ENCODE assay signal across 8 cellular contexts in genomic region chr12:7970475-7971252, GRCh38. TPM values are rescaled to one million over a fixed set of nuclear protein-coding genes. Genes with fewer than 3 reads are reported as not detected.
DNase-seq lines count a peak whose midpoint lies in the region; ATAC-seq and TF ChIP-seq lines count a peak whose summit lies in the region.

No MANE protein-coding gene starts in this region.

- TF ChIP-seq CTCF in lower lobe of right lung (IDR thresholded peaks at IDR 0.05), result peak; percentile 11

- peak; percentile 89 for ATAC-seq in GM18868 (IDR thresholded peaks at IDR 0.05; ENCODE audit: unreplicated experiment)
- ATAC-seq in HG03108 (IDR thresholded peaks at IDR 0.05; ENCODE audit: unreplicated experiment), result peak; percentile 81
- peak; percentile 99 for ATAC-seq in lower lobe of right lung

- peak overlapping the region; percentile 49 for H3K4me3 ChIP-seq in lower lobe of right lung

- H3K27me3 ChIP-seq in lower lobe of right lung (ENCODE audit: low read depth), result no peaks in the 10 kb centered on the region

- H3K27ac ChIP-seq in lower lobe of right lung, result peak overlapping the region; percentile 75

- intact Hi-C loops in lower lobe of right lung (cut with DNase I), result no loop called here

- peaks cover 19% of the 10 kb centered on the region for H3K4me1 ChIP-seq in lower lobe of right lung

- H3K9me3 ChIP-seq in lower lobe of right lung, result no peaks in the 10 kb centered on the region

- H3K36me3 ChIP-seq in lower lobe of right lung, result no peaks in the 10 kb centered on the region

- DNase-seq in AG08395 (ENCODE audit: low spot score) (peak; percentile 96), NCI-H524 treated with DMSO at 0.1 percent for 48 hours (lab: John Stamatoyannopoulos, UW) (peak; percentile 93), dermis microvascular lymphatic vessel endothelial cell (ENCODE audit: low read depth in 2 of 2) (peak; percentile 45 to 92), lower lobe of right lung (peak; percentile 95)
- DNase-seq in activated CD4-positive, alpha-beta T cell treated with anti-CD3 and anti-CD28 coated beads, Interleukin-2, amount 50 U/mL, for 48 hours, result peak; percentile 90 to 92
- peak; percentile 89 to 91 for DNase-seq in stimulated activated CD4-positive, alpha-beta T cell treated with anti-CD3 and anti-CD28 coated beads, Interleukin-4, amount 100 ng/mL, for 48 hours (ENCODE audit: low read depth in 2 of 2)

RNA-seq across cellular contexts. Expression of gene SLC2A3, which starts 34.7 kb away (rescaled TPM):
- 27.4 and 34.1 TPM in 2 replicates for total RNA-seq in dermis microvascular lymphatic vessel endothelial cell
- 133 TPM for total RNA-seq in lower lobe of right lung

Comparison
In these comparisons a context has a peak if more than half of its experiments do, and no peak if none do; other contexts are left out.
1. Peak in every context shown above with its lines: DNase-seq, ATAC-seq, H3K4me3 ChIP-seq and H3K27ac ChIP-seq.